In genomic region chr12:20778969-20779368, GRCh38 we compare ENCODE assay signal across 17 cellular contexts.
A peak's percentile ranks its signal among the peaks of the same experiment; 100 is the strongest.
DNase-seq lines count a peak whose midpoint lies in the region; ATAC-seq and TF ChIP-seq lines count a peak whose summit lies in the region.
"Had no signal": no experiment of that assay in that cellular context is flagged by ENCODE, and none has a peak within 500 bp of the region (broad histone marks: within the 10 kb centered on the region; RNA-seq: fewer than 3 reads in every experiment).

No MANE protein-coding gene starts in this region.

- H3K4me3 ChIP-seq in LNCaP clone FGC (ENCODE audit: low read depth, low read length) = no peak overlapping the region
- H3K4me3 ChIP-seq: BLaER1 treated with 17β-estradiol and CSF1 and Interleukin-3, amounts not matched to agents 10 nM and 100 nM had no signal

- DNase-seq in NCI-H345 (lab: John Stamatoyannopoulos, UW) (peak; percentile 58), NCI-H345 treated with DMSO at 0.1 percent for 48 hours (lab: John Stamatoyannopoulos, UW; ENCODE audit: unreplicated experiment) (no peak), LNCaP clone FGC (ENCODE audit: low read depth) (peak; percentile 85), dedifferentiated amniotic fluid mesenchymal stem cell (ENCODE audit: extremely low spot score) (peak; percentile 6), COR-L47 (lab: John Stamatoyannopoulos, UW) (no peak), DMS153 (lab: John Stamatoyannopoulos, UW) (no peak)
- DNase-seq: 8988T; CD8-positive, alpha-beta T cell; DMS 273 treated with DMSO at 0.1 percent for 48 hours; DMS79 treated with DMSO at 0.1 percent for 48 hours; GF-D8; GOT3; H7; HFFc6 had no signal

- ATAC-seq in HG03175 (IDR thresholded peaks at IDR 0.05; ENCODE audit: unreplicated experiment) = no peak
- ATAC-seq: CD8-positive, alpha-beta T cell; HCT116 had no signal

- TF ChIP-seq CTCF in LNCaP clone FGC (IDR thresholded peaks at IDR 0.05; ENCODE audit: control insufficient read depth, extremely low read depth, insufficient read depth) = no peak

Comparison
In these comparisons a context has a peak if more than half of its experiments do, and no peak if none do; other contexts are left out.
1. DNase-seq: peak in NCI-H345 (single experiment), LNCaP clone FGC (single experiment) and dedifferentiated amniotic fluid mesenchymal stem cell (single experiment); none in NCI-H345 treated with DMSO at 0.1 percent for 48 hours (single experiment), COR-L47 (single experiment) and DMS153 (single experiment).